ENCODE assay signal across 8 cellular contexts in the genomic region with DNA sequence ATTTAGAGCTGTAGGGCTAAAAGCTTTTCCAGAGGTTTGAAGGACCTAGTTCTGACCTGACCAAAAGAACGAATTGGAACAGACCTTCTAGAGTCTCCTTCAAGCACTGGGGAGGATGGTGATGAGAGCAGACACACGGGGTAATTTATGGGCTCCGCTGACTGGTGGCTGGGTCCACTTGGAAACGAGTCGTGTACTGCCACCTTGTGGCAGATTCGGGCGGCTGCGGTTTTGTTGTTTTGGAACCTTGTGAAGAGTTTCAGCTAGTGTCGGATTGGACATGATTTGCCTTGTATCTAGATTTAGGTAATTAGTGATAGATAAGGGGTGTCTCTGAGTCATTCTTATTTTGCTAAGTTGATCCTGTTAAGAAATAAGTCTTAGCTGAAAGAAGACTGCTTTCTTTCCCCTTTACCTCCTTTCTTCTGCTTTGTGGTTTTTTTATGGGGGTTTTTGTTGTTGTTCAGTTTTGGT.
DNase-seq lines count a peak whose midpoint lies in the region; ATAC-seq, FAIRE-seq and TF ChIP-seq lines count a peak whose summit lies in the region.

No MANE protein-coding gene starts in this region.

- no peak for ATAC-seq in GM21529 (IDR thresholded peaks at IDR 0.05; ENCODE audit: unreplicated experiment)

- peak; percentile 78 for DNase-seq in AG08396 (ENCODE audit: low spot score)
- DNase-seq in HAP-1 (ENCODE audit: low spot score in 2 of 2): peak; percentile 79 to 91
- peak; percentile 43 for DNase-seq in NCI-H446 treated with DMSO at 0.1 percent for 48 hours (lab: John Stamatoyannopoulos, UW)
- DNase-seq in activated CD4-positive, CD25-positive, alpha-beta regulatory T cell treated with anti-CD3 and anti-CD28 coated beads, Interleukin-2, amount 50 U/mL, for 72 hours: peak; percentile 73
- peak; percentile 48 for DNase-seq in central memory CD4-positive, alpha-beta T cell
- DNase-seq in kidney: peak; percentile 85
- DNase-seq in stimulated activated CD4-positive, alpha-beta T cell treated with anti-CD3 and anti-CD28 coated beads, Interleukin-1b, Interleukin-23, amount 100 ng/mL, for 48 hours: peak; percentile 82

- intact Hi-C loops in kidney (cut with DNase I): no loop called here

- peak; percentile 92 for TF ChIP-seq CTCF in kidney (IDR thresholded peaks at IDR 0.05; ENCODE audit: borderline replicate concordance, extremely low read depth, insufficient read depth)

- no peak overlapping the region for H3K27ac ChIP-seq in kidney (ENCODE audit: low read depth in 2 of 2, low read length in 2 of 2)

- peaks cover 11% of the 10 kb centered on the region for H3K36me3 ChIP-seq in HAP-1 (replicated peaks)
- H3K36me3 ChIP-seq in kidney (ENCODE audit: control insufficient read depth in 1 of 2, insufficient read depth in 2 of 2, low read length in 2 of 2): peaks cover 3 to 5% of the 10 kb centered on the region in 2 donors

- H3K9me3 ChIP-seq in HAP-1: no peaks in the 10 kb centered on the region
- no peaks in the 10 kb centered on the region for H3K9me3 ChIP-seq in kidney (ENCODE audit: control insufficient read depth in 1 of 2, low read length in 2 of 2)

- in situ Hi-C loops in HAP-1 (cut with MboI; ENCODE audit: low sequenced_read_pairs): loop anchor here (5.0 kb wide), 1 partner anchor 415 kb away; no protein-coding TSS in a partner anchor

- H3K4me3 ChIP-seq in HAP-1 (no peak overlapping the region), kidney (ENCODE audit: low read length in 2 of 2) (no peak overlapping the region)

- H3K4me1 ChIP-seq in HAP-1 (peaks cover 20% of the 10 kb centered on the region), kidney (ENCODE audit: control insufficient read depth in 1 of 2, insufficient read depth in 1 of 2, low read depth in 1 of 2, low read length in 2 of 2) (peaks cover 5 to 14% of the 10 kb centered on the region in 2 donors)

- FAIRE-seq in kidney (lab: Jason Lieb, UNC): no peak

- no peaks in the 10 kb centered on the region for H3K27me3 ChIP-seq in HAP-1 (ENCODE audit: low read depth)

- no peak overlapping the region for H3K9ac ChIP-seq in kidney (ENCODE audit: low read length in 2 of 2)
